Comparison of ENCODE assay signal across 1 cellular context in genomic region chr1:151294748-151295462, GRCh38.
A peak's percentile ranks its signal among the peaks of the same experiment; 100 is the strongest.
TF ChIP-seq lines count a peak whose summit lies in the region.

No MANE protein-coding gene starts in this region.

TF ChIP-seq in GM23338, 12 proteins besides CTCF, POLR2A, EP300 and RAD21:
- peak; percentile 100 for TF ChIP-seq ZNF462 (CRISPR knock-in tag; IDR thresholded peaks at IDR 0.05)
- no peak for TF ChIP-seq ETS1 (IDR thresholded peaks at IDR 0.05)
- 0 out of 2 replicates have a peak, but pooled peaks have one; percentile 25 for TF ChIP-seq ZNF114 (CRISPR knock-in tag; IDR thresholded peaks at IDR 0.05)
